Comparison of ENCODE assay signal across 21 cellular contexts in genomic region chr10:59962755-59963154, GRCh38.
"Had no signal": no experiment of that assay in that cellular context is flagged by ENCODE, and none has a peak within 500 bp of the region (broad histone marks: within the 10 kb centered on the region; RNA-seq: fewer than 3 reads in every experiment).

No MANE protein-coding gene starts in this region.

- DNase-seq: dermis blood vessel endothelial cell; effector memory CD4-positive, alpha-beta T cell; esophagus squamous epithelium; foreskin melanocyte; head of caudate nucleus; left ventricle myocardium superior; lower lobe of right lung; natural killer cell; right cardiac atrium; sigmoid colon; stimulated activated CD4-positive, alpha-beta T cell treated with anti-CD3 and anti-CD28 coated beads, Interleukin-4, amount 100 ng/mL, for 4 hours; stimulated activated naive B cell treated with anti-CD40 and anti-IgM and Interleukin-4, amounts not matched to agents 10 μg/mL and 1 μg/mL and 100 μg/mL, for 72 hours had no signal

- H3K27me3 ChIP-seq: esophagus squamous epithelium, sigmoid colon, suprapubic skin had no signal

- H3K4me1 Mint-ChIP-seq: central memory CD8-positive, alpha-beta T cell; memory B cell; natural killer cell; neural crest cell; stimulated activated naive B cell treated with anti-CD40 and anti-IgM and Interleukin-4, amounts not matched to agents 10 μg/mL and 1 μg/mL and 100 μg/mL, for 72 hours had no signal

- H3K36me3 Mint-ChIP-seq: natural killer cell; stimulated activated naive B cell treated with anti-CD40 and anti-IgM and Interleukin-4, amounts not matched to agents 10 μg/mL and 1 μg/mL and 100 μg/mL, for 72 hours; type B pancreatic cell had no signal

- H3K4me3 Mint-ChIP-seq: central memory CD8-positive, alpha-beta T cell; memory B cell; natural killer cell; neural crest cell; stimulated activated naive B cell treated with anti-CD40 and anti-IgM and Interleukin-4, amounts not matched to agents 10 μg/mL and 1 μg/mL and 100 μg/mL, for 72 hours; stimulated activated naive CD8-positive, alpha-beta T cell treated with anti-CD3 and anti-CD28 coated beads, Interleukin-15, Interleukin-2, amounts not matched to agents 100 ng/mL and 50 ng/mL, for 24 hours; type B pancreatic cell had no signal

- H3K9ac ChIP-seq: parathyroid adenoma had no signal

- H3K9me3 ChIP-seq: esophagus squamous epithelium, lower lobe of right lung, sigmoid colon, suprapubic skin had no signal

- H3K9me3 Mint-ChIP-seq: central memory CD8-positive, alpha-beta T cell; natural killer cell; neural crest cell; stimulated activated naive B cell treated with anti-CD40 and anti-IgM and Interleukin-4, amounts not matched to agents 10 μg/mL and 1 μg/mL and 100 μg/mL, for 72 hours; stimulated activated naive CD8-positive, alpha-beta T cell treated with anti-CD3 and anti-CD28 coated beads, Interleukin-15, Interleukin-2, amounts not matched to agents 100 ng/mL and 50 ng/mL, for 24 hours had no signal

- H3K27ac Mint-ChIP-seq: memory B cell; natural killer cell; progenitor cell of endocrine pancreas; stimulated activated naive B cell treated with anti-CD40 and anti-IgM and Interleukin-4, amounts not matched to agents 10 μg/mL and 1 μg/mL and 100 μg/mL, for 72 hours; stimulated activated naive CD8-positive, alpha-beta T cell treated with anti-CD3 and anti-CD28 coated beads, Interleukin-15, Interleukin-2, amounts not matched to agents 100 ng/mL and 50 ng/mL, for 24 hours; type B pancreatic cell had no signal

- H3K27ac ChIP-seq: coronary artery, esophagus squamous epithelium, lower lobe of right lung, parathyroid adenoma, sigmoid colon, suprapubic skin had no signal

- H3K4me3 ChIP-seq: coronary artery, esophagus squamous epithelium, lower lobe of right lung, sigmoid colon, suprapubic skin had no signal

- H3K4me1 ChIP-seq: lower lobe of right lung had no signal

- H3K27me3 Mint-ChIP-seq: memory B cell, progenitor cell of endocrine pancreas, type B pancreatic cell had no signal

- H3K36me3 ChIP-seq: esophagus squamous epithelium, lower lobe of right lung, sigmoid colon, suprapubic skin had no signal
